ENCODE assay signal across 19 cellular contexts in genomic region chr2:120934221-120934639, GRCh38.
DNase-seq lines count a peak whose midpoint lies in the region; ATAC-seq and TF ChIP-seq lines count a peak whose summit lies in the region.
"Had no signal": no experiment of that assay in that cellular context is flagged by ENCODE, and none has a peak within 500 bp of the region (broad histone marks: within the 10 kb centered on the region; RNA-seq: fewer than 3 reads in every experiment).

No MANE protein-coding gene starts in this region.

- peaks cover 0 to 5% of the 10 kb centered on the region in 2 donors for H3K9me3 ChIP-seq in left lung
- H3K9me3 ChIP-seq in testis: no peaks in the 10 kb centered on the region
- no peaks in the 10 kb centered on the region for H3K9me3 ChIP-seq in upper lobe of left lung
- H3K9me3 ChIP-seq: body of pancreas, prostate gland had no signal

- H3K27ac ChIP-seq in left lung (peak overlapping the region; percentile 13 to 69), testis (peak overlapping the region; percentile 31 to 39), upper lobe of left lung (no peak overlapping the region)
- H3K27ac ChIP-seq: body of pancreas had no signal

- ATAC-seq in left lung: no peak
- ATAC-seq in upper lobe of left lung (ENCODE audit: low FRiP score in 2 of 2): no peak
- ATAC-seq in GM18502 (IDR thresholded peaks at IDR 0.05; ENCODE audit: poor library complexity, unreplicated experiment): no peak
- ATAC-seq: body of pancreas; effector memory CD8-positive, alpha-beta T cell had no signal

- POLR2A ChIA-PET in GM10248 (lab: Yijun Ruan, JAX): no interaction called here

- CTCF ChIA-PET in GM10248 (lab: Yijun Ruan, JAX): interaction anchor here (0.9 to 1.4 kb wide), 2 partner anchors 11 to 21 kb away, joined by 3 to 4 read pairs; no protein-coding TSS in a partner anchor

- H3K36me3 ChIP-seq in left lung (no peaks in the 10 kb centered on the region), testis (ENCODE audit: low read depth, missing control alignments) (no peaks in the 10 kb centered on the region), upper lobe of left lung (no peaks in the 10 kb centered on the region)
- H3K36me3 ChIP-seq: prostate gland had no signal

- 48 to 53% methylated on average over 5 to 6 of the region's 6 CpGs for whole genome bisulfite sequencing in testis, 2 donors
- WGBS in upper lobe of left lung, 2 donors: 29 to 73% methylated on average over 2 to 6 of the region's 6 CpGs

- peak overlapping the region; percentile 80 for H3K4me3 Mint-ChIP-seq in HFFc6
- H3K4me3 Mint-ChIP-seq: activated CD4-positive, alpha-beta memory T cell treated with anti-CD3 and anti-CD28 coated beads for 36 hours; CD4-positive, alpha-beta T cell; effector memory CD8-positive, alpha-beta T cell; T-helper 1 cell treated with Interleukin-12 subunit alpha and Interleukin-12 subunit beta and Interleukin-4 antibody, amounts not matched to agents 30 μg/mL and 1 μg/mL, for 36 hours had no signal

- intact Hi-C loops in left lung (cut with DNase I) (no loop called here), testis (cut with DNase I; ENCODE audit: low total_unique reads) (no loop called here)

- no peak for TF ChIP-seq CTCF in HFFc6 (IDR thresholded peaks at IDR 0.05)
- TF ChIP-seq CTCF in left lung (IDR thresholded peaks at IDR 0.05): no peak
- TF ChIP-seq CTCF in testis (IDR thresholded peaks at IDR 0.05): no peak
- TF ChIP-seq CTCF in upper lobe of left lung (IDR thresholded peaks at IDR 0.05): no peak
- TF ChIP-seq CTCF in GM10248 (IDR thresholded peaks at IDR 0.05; ENCODE audit: control extremely low read depth, extremely low read depth, low read depth, missing control alignments): no peak

- peaks cover 0 to 20% of the 10 kb centered on the region in 2 donors for H3K4me1 ChIP-seq in left lung
- peaks cover 58% of the 10 kb centered on the region for H3K4me1 ChIP-seq in testis
- H3K4me1 ChIP-seq in upper lobe of left lung: peaks cover 6 to 12% (median 10%) of the 10 kb centered on the region in 4 donors

- no peaks in the 10 kb centered on the region; the same call in 1 of the 2 replicates for H3K4me1 Mint-ChIP-seq in HFFc6 (ENCODE audit: low read depth)

- no peaks in the 10 kb centered on the region for H3K9me3 Mint-ChIP-seq in HFFc6
- H3K9me3 Mint-ChIP-seq: activated CD4-positive, alpha-beta memory T cell treated with anti-CD3 and anti-CD28 coated beads for 36 hours; activated T-helper 2 cell treated with anti-CD3 and anti-CD28 coated beads, Interferon-gamma antibody, Interleukin-2, Interleukin-4, amounts not matched to agents 10 μg/mL and 5 μg/mL and 100 μg/mL, durations not matched to agents 14 hours and 24 hours and 36 hours; CD4-positive, alpha-beta T cell; T-helper 1 cell treated with Interleukin-12 subunit alpha and Interleukin-12 subunit beta and Interleukin-4 antibody, amounts not matched to agents 30 μg/mL and 1 μg/mL, for 36 hours had no signal

- DNase-seq in HFFc6 (no peak), SW480 (ENCODE audit: low spot score) (peak; percentile 17), left lung (no peak), testis (no peak), upper lobe of left lung (no peak), GM10248 (ENCODE audit: extremely low spot score) (no peak)
- DNase-seq: activated CD4-positive, alpha-beta memory T cell treated with anti-CD3 and anti-CD28 coated beads for 36 hours; CD4-positive, alpha-beta T cell; effector memory CD8-positive, alpha-beta T cell; GF-D8; H7; kidney; MV-4-11; stimulated activated CD4-positive, alpha-beta T cell treated with anti-CD3 and anti-CD28 coated beads, Interleukin-2, amount 100 ng/mL, for 48 hours had no signal

- H3K4me3 ChIP-seq in left lung (no peak overlapping the region), testis (no peak overlapping the region), upper lobe of left lung (no peak overlapping the region)
- H3K4me3 ChIP-seq: body of pancreas, prostate gland had no signal

- H3K36me3 Mint-ChIP-seq in HFFc6 (ENCODE audit: low read depth): peaks cover 30% of the 10 kb centered on the region
- H3K36me3 Mint-ChIP-seq: activated CD4-positive, alpha-beta memory T cell treated with anti-CD3 and anti-CD28 coated beads for 36 hours had no signal

- no peak for TF ChIP-seq EP300 in upper lobe of left lung (IDR thresholded peaks at IDR 0.05)

- H3K27me3 ChIP-seq in left lung: peaks cover 0 to 14% of the 10 kb centered on the region in 2 donors
- no peaks in the 10 kb centered on the region for H3K27me3 ChIP-seq in testis
- no peaks in the 10 kb centered on the region for H3K27me3 ChIP-seq in upper lobe of left lung
- H3K27me3 ChIP-seq: body of pancreas had no signal

- H3K27ac Mint-ChIP-seq in HFFc6: peak overlapping the region; percentile 94
- H3K27ac Mint-ChIP-seq: activated CD4-positive, alpha-beta memory T cell treated with anti-CD3 and anti-CD28 coated beads for 36 hours; activated T-helper 2 cell treated with anti-CD3 and anti-CD28 coated beads, Interferon-gamma antibody, Interleukin-2, Interleukin-4, amounts not matched to agents 10 μg/mL and 5 μg/mL and 100 μg/mL, durations not matched to agents 14 hours and 24 hours and 36 hours; CD4-positive, alpha-beta T cell; effector memory CD8-positive, alpha-beta T cell; T-helper 1 cell treated with Interleukin-12 subunit alpha and Interleukin-12 subunit beta and Interleukin-4 antibody, amounts not matched to agents 30 μg/mL and 1 μg/mL, for 36 hours had no signal

- peaks cover 9% of the 10 kb centered on the region for H3K27me3 Mint-ChIP-seq in HFFc6 (ENCODE audit: insufficient read depth)
- H3K27me3 Mint-ChIP-seq: activated CD4-positive, alpha-beta memory T cell treated with anti-CD3 and anti-CD28 coated beads for 36 hours; CD4-positive, alpha-beta T cell had no signal

- no peak for TF ChIP-seq POLR2A in testis (IDR thresholded peaks at IDR 0.05)
- TF ChIP-seq POLR2A in upper lobe of left lung (IDR thresholded peaks at IDR 0.05): no peak

Comparison
In these comparisons a context has a peak if more than half of its experiments do, and no peak if none do; other contexts are left out.
1. H3K27ac ChIP-seq: peak in left lung (2 of 2) and testis (2 of 2); none in upper lobe of left lung (0 of 4).